ENCODE assay signal across 1 cellular context in genomic region chr12:1593232-1594044, GRCh38.
TF ChIP-seq lines count a peak whose summit lies in the region.

No MANE protein-coding gene starts in this region.

TF ChIP-seq in HepG2, 621 proteins besides CTCF, POLR2A, EP300 and RAD21 (continued from another document and continues in another):
- TF ChIP-seq CREBL2 (CRISPR knock-in tag; IDR thresholded peaks at IDR 0.05; ENCODE audit: borderline replicate concordance) = no peak
- TF ChIP-seq ZFP62 (CRISPR knock-in tag; IDR thresholded peaks at IDR 0.05) = no peak
- peak; percentile 50; the same call in 1 of the 2 replicates for TF ChIP-seq SRY (CRISPR knock-in tag; IDR thresholded peaks at IDR 0.05)
- TF ChIP-seq HNRNPLL (IDR thresholded peaks at IDR 0.05; ENCODE audit: low read depth, low read length, poor library complexity, severe bottlenecking) = peak; percentile 48
- TF ChIP-seq HMGXB3 (CRISPR knock-in tag; IDR thresholded peaks at IDR 0.05; ENCODE audit: borderline replicate concordance) = no peak
- no peak for TF ChIP-seq LCORL (IDR thresholded peaks at IDR 0.05)
- 0 out of 2 replicates have a peak, but pooled peaks have one; percentile 59 for TF ChIP-seq LCORL (CRISPR knock-in tag; IDR thresholded peaks at IDR 0.05)
- TF ChIP-seq SMARCE1 (IDR thresholded peaks at IDR 0.05; ENCODE audit: borderline replicate concordance) = no peak
- TF ChIP-seq, protein P1, sequence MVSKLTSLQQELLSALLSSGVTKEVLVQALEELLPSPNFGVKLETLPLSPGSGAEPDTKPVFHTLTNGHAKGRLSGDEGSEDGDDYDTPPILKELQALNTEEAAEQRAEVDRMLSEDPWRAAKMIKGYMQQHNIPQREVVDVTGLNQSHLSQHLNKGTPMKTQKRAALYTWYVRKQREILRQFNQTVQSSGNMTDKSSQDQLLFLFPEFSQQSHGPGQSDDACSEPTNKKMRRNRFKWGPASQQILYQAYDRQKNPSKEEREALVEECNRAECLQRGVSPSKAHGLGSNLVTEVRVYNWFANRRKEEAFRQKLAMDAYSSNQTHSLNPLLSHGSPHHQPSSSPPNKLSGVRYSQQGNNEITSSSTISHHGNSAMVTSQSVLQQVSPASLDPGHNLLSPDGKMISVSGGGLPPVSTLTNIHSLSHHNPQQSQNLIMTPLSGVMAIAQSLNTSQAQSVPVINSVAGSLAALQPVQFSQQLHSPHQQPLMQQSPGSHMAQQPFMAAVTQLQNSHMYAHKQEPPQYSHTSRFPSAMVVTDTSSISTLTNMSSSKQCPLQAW (CRISPR knock-in tag; IDR thresholded peaks at IDR 0.05) = 0 out of 2 replicates have a peak, but pooled peaks have one; percentile 28
- TF ChIP-seq MTF1 (CRISPR knock-in tag; IDR thresholded peaks at IDR 0.05) = no peak
- TF ChIP-seq FOSL2 (CRISPR knock-in tag; IDR thresholded peaks at IDR 0.05) = no peak
- TF ChIP-seq, protein P2, sequence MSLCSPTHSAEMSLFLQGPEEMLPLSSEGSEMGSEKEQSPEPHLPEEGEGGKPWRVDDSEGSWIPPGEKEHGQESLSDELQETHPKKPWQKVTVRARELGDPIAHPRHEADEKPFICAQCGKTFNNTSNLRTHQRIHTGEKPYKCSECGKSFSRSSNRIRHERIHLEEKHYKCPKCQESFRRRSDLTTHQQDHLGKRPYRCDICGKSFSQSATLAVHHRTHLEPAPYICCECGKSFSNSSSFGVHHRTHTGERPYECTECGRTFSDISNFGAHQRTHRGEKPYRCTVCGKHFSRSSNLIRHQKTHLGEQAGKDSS (CRISPR knock-in tag; IDR thresholded peaks at IDR 0.05; ENCODE audit: borderline replicate concordance, low read depth) = peak; percentile 41; the same call in 1 of the 2 replicates
- 0 out of 2 replicates have a peak, but pooled peaks have one; percentile 32 for TF ChIP-seq ZNF839 (CRISPR knock-in tag; IDR thresholded peaks at IDR 0.05; ENCODE audit: borderline replicate concordance)
- TF ChIP-seq ZNF550 (CRISPR knock-in tag; IDR thresholded peaks at IDR 0.05; ENCODE audit: borderline replicate concordance) = no peak
- peak; percentile 64; the same call in 1 of the 2 replicates for TF ChIP-seq ZNF607 (CRISPR knock-in tag; IDR thresholded peaks at IDR 0.05; ENCODE audit: borderline replicate concordance)
- peak; percentile 56 for TF ChIP-seq ZNF446 (CRISPR knock-in tag; IDR thresholded peaks at IDR 0.05)
- TF ChIP-seq IRX3 (CRISPR knock-in tag; IDR thresholded peaks at IDR 0.05; ENCODE audit: borderline replicate concordance, low read depth) = peak; percentile 79
- no peak for TF ChIP-seq ZNF256 (CRISPR knock-in tag; conservative IDR thresholded peaks at IDR 0.05)
- TF ChIP-seq ZSCAN25 (CRISPR knock-in tag; IDR thresholded peaks at IDR 0.05) = no peak
- no peak for TF ChIP-seq ZNF207 (IDR thresholded peaks at IDR 0.05; ENCODE audit: borderline replicate concordance)
- TF ChIP-seq ZNF512B (CRISPR knock-in tag; IDR thresholded peaks at IDR 0.05; ENCODE audit: borderline replicate concordance) = peak; percentile 76; the same call in 1 of the 2 replicates
- TF ChIP-seq ZBTB1 (CRISPR knock-in tag; IDR thresholded peaks at IDR 0.05; ENCODE audit: borderline replicate concordance) = no peak
- TF ChIP-seq, protein P3, sequence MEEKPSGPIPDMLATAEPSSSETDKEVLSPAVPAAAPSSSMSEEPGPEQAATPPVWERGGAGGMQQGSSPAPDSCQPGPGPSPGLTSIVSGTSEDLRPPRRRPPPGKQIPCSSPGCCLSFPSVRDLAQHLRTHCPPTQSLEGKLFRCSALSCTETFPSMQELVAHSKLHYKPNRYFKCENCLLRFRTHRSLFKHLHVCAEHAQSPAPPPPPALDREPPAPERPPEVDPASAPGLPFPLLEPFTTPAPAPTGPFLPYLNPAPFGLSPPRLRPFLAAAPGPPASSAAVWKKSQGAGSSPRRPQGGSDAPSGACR (CRISPR knock-in tag; IDR thresholded peaks at IDR 0.05) = peak; percentile 36; the same call in 1 of the 2 replicates
- TF ChIP-seq, protein P4, sequence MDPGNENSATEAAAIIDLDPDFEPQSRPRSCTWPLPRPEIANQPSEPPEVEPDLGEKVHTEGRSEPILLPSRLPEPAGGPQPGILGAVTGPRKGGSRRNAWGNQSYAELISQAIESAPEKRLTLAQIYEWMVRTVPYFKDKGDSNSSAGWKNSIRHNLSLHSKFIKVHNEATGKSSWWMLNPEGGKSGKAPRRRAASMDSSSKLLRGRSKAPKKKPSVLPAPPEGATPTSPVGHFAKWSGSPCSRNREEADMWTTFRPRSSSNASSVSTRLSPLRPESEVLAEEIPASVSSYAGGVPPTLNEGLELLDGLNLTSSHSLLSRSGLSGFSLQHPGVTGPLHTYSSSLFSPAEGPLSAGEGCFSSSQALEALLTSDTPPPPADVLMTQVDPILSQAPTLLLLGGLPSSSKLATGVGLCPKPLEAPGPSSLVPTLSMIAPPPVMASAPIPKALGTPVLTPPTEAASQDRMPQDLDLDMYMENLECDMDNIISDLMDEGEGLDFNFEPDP (CRISPR knock-in tag; conservative IDR thresholded peaks at IDR 0.05) = 0 out of 2 replicates have a peak, but pooled peaks have one; percentile 97
- TF ChIP-seq, protein P5, sequence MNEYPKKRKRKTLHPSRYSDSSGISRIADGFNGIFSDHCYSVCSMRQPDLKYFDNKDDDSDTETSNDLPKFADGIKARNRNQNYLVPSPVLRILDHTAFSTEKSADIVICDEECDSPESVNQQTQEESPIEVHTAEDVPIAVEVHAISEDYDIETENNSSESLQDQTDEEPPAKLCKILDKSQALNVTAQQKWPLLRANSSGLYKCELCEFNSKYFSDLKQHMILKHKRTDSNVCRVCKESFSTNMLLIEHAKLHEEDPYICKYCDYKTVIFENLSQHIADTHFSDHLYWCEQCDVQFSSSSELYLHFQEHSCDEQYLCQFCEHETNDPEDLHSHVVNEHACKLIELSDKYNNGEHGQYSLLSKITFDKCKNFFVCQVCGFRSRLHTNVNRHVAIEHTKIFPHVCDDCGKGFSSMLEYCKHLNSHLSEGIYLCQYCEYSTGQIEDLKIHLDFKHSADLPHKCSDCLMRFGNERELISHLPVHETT (CRISPR knock-in tag; conservative IDR thresholded peaks at IDR 0.05) = 0 out of 2 replicates have a peak, but pooled peaks have one; percentile 48
- TF ChIP-seq NRL (CRISPR knock-in tag; IDR thresholded peaks at IDR 0.05; ENCODE audit: borderline replicate concordance) = peak; percentile 17; the same call in 1 of the 2 replicates
- TF ChIP-seq TRAFD1 (CRISPR knock-in tag; IDR thresholded peaks at IDR 0.05; ENCODE audit: borderline replicate concordance) = no peak
- TF ChIP-seq ZNF572 (CRISPR knock-in tag; IDR thresholded peaks at IDR 0.05) = no peak
- TF ChIP-seq, protein P6, sequence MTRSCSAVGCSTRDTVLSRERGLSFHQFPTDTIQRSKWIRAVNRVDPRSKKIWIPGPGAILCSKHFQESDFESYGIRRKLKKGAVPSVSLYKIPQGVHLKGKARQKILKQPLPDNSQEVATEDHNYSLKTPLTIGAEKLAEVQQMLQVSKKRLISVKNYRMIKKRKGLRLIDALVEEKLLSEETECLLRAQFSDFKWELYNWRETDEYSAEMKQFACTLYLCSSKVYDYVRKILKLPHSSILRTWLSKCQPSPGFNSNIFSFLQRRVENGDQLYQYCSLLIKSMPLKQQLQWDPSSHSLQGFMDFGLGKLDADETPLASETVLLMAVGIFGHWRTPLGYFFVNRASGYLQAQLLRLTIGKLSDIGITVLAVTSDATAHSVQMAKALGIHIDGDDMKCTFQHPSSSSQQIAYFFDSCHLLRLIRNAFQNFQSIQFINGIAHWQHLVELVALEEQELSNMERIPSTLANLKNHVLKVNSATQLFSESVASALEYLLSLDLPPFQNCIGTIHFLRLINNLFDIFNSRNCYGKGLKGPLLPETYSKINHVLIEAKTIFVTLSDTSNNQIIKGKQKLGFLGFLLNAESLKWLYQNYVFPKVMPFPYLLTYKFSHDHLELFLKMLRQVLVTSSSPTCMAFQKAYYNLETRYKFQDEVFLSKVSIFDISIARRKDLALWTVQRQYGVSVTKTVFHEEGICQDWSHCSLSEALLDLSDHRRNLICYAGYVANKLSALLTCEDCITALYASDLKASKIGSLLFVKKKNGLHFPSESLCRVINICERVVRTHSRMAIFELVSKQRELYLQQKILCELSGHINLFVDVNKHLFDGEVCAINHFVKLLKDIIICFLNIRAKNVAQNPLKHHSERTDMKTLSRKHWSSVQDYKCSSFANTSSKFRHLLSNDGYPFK (CRISPR knock-in tag; IDR thresholded peaks at IDR 0.05; ENCODE audit: borderline replicate concordance) = 0 out of 2 replicates have a peak, but pooled peaks have one; percentile 20
- TF ChIP-seq SMAD1 (CRISPR knock-in tag; IDR thresholded peaks at IDR 0.05; ENCODE audit: borderline replicate concordance, low read depth) = peak; percentile 55; the same call in 1 of the 2 replicates
- TF ChIP-seq, protein P7, sequence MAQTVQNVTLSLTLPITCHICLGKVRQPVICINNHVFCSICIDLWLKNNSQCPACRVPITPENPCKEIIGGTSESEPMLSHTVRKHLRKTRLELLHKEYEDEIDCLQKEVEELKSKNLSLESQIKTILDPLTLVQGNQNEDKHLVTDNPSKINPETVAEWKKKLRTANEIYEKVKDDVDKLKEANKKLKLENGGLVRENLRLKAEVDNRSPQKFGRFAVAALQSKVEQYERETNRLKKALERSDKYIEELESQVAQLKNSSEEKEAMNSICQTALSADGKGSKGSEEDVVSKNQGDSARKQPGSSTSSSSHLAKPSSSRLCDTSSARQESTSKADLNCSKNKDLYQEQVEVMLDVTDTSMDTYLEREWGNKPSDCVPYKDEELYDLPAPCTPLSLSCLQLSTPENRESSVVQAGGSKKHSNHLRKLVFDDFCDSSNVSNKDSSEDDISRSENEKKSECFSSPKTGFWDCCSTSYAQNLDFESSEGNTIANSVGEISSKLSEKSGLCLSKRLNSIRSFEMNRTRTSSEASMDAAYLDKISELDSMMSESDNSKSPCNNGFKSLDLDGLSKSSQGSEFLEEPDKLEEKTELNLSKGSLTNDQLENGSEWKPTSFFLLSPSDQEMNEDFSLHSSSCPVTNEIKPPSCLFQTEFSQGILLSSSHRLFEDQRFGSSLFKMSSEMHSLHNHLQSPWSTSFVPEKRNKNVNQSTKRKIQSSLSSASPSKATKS (CRISPR knock-in tag; IDR thresholded peaks at IDR 0.05) = no peak
- peak; percentile 42; the same call in 1 of the 2 replicates for TF ChIP-seq KLF13 (CRISPR knock-in tag; IDR thresholded peaks at IDR 0.05)
- TF ChIP-seq RORA (CRISPR knock-in tag; IDR thresholded peaks at IDR 0.05) = no peak
